In the genomic region with DNA sequence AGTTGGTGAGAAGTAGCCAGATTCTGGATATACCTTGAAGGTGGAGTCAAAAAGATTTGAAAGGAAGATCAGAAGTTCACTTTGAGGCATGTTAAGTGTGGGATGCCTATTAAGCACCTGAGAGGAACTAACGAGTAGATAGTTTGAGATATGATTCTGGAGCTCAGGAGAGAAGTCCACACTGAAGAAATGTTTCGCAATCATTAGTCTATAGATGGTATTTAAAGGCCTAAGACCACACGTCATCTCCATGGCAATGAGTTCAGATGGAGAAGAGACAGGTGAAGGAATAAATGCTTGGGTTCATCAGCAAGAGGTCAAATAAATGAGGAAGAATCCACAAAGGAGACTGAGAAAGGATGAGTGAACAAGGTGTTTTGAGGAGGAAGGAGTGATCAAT, we compare ENCODE assay signal across 38 cellular contexts.
"Had no signal": no experiment of that assay in that cellular context is flagged by ENCODE, and none has a peak within 500 bp of the region (broad histone marks: within the 10 kb centered on the region; RNA-seq: fewer than 3 reads in every experiment).

No MANE protein-coding gene starts in this region.

- H3K36me3 ChIP-seq: adrenal gland, brain microvascular endothelial cell, cardiac muscle cell, colonic mucosa had no signal

- H3K9me3 ChIP-seq: adrenal gland, body of pancreas, colonic mucosa had no signal

- H3K27ac ChIP-seq: adrenal gland, body of pancreas, brain microvascular endothelial cell, cardiac muscle cell, colonic mucosa, VCaP had no signal

- DNase-seq: activated CD4-positive, alpha-beta memory T cell treated with anti-CD3 and anti-CD28 coated beads, Interleukin-2, amount 10 ng/mL, durations not matched to agents 7 days and 5 days; activated CD4-positive, alpha-beta T cell treated with anti-CD3 and anti-CD28 coated beads for 1 hour; activated CD4-positive, alpha-beta T cell treated with anti-CD3 and anti-CD28 coated beads for 36 hours; activated CD4-positive, alpha-beta T cell treated with anti-CD3 and anti-CD28 coated beads for 48 hours; activated CD4-positive, alpha-beta T cell treated with anti-CD3 and anti-CD28 coated beads, Interleukin-2, amount 10 ng/mL, durations not matched to agents 7 days and 5 days; activated CD4-positive, alpha-beta T cell treated with anti-CD3 and anti-CD28 coated beads, Interleukin-2, amount 50 U/mL, for 48 hours; activated CD4-positive, CD25-positive, alpha-beta regulatory T cell; activated CD8-positive, alpha-beta memory T cell treated with anti-CD3 and anti-CD28 coated beads for 24 hours; activated CD8-positive, alpha-beta memory T cell treated with anti-CD3 and anti-CD28 coated beads, Interleukin-2, amount 10 ng/mL, durations not matched to agents 7 days and 5 days; activated CD8-positive, alpha-beta memory T cell treated with anti-CD3 and anti-CD28 coated beads, Interleukin-2, amount 50 U/mL, for 48 hours; activated CD8-positive, alpha-beta T cell treated with anti-CD3 and anti-CD28 coated beads, Interleukin-2, amount 10 ng/mL, durations not matched to agents 7 days and 5 days; activated effector memory CD4-positive, alpha-beta T cell treated with anti-CD3 and anti-CD28 coated beads, Interleukin-2, amount 50 U/mL, for 16 hours; activated gamma-delta T cell treated with Interleukin-2 at 50 U/mL for 16 hours; activated naive CD4-positive, alpha-beta T cell; activated naive CD4-positive, alpha-beta T cell treated with anti-CD3 and anti-CD28 coated beads for 36 hours; activated naive CD4-positive, alpha-beta T cell treated with anti-CD3 and anti-CD28 coated beads, Interleukin-2, amount 50 U/mL, for 16 hours; activated naive CD8-positive, alpha-beta T cell treated with anti-CD3 and anti-CD28 coated beads for 36 hours; activated T-cell treated with anti-CD3 and anti-CD28 coated beads, Interleukin-2, amount 50 U/mL, for 24 hours; activated T-cell treated with anti-CD3 and anti-CD28 coated beads, Interleukin-2, amount 50 U/mL, for 48 hours; adrenal gland; amniotic stem cell; aorta; body of pancreas; brain microvascular endothelial cell; caudate nucleus; cerebellar nuclear complex; colonic mucosa; T-helper 2 cell; T-helper 9 cell had no signal

- ATAC-seq: activated CD4-positive, alpha-beta T cell treated with anti-CD3 and anti-CD28 coated beads for 36 hours; activated CD4-positive, CD25-positive, alpha-beta regulatory T cell treated with anti-CD3 and anti-CD28 coated beads, Interleukin-2, amount 50 U/mL, for 24 hours; activated CD8-positive, alpha-beta memory T cell treated with anti-CD3 and anti-CD28 coated beads, Interleukin-2, amount 10 ng/mL, durations not matched to agents 7 days and 5 days; activated CD8-positive, alpha-beta T cell treated with anti-CD3 and anti-CD28 coated beads, Interleukin-2, amount 10 ng/mL, durations not matched to agents 7 days and 5 days; activated naive CD4-positive, alpha-beta T cell treated with anti-CD3 and anti-CD28 coated beads, Interleukin-2, amount 50 U/mL, for 72 hours; activated T-helper 17 cell treated with anti-CD3 and anti-CD28 coated beads, Interleukin-2, amount 50 U/mL, for 72 hours; body of pancreas; WTC11 had no signal

- H3K27me3 ChIP-seq: adrenal gland, body of pancreas, brain microvascular endothelial cell, colonic mucosa had no signal

- FAIRE-seq: astrocyte, bronchial epithelial cell, TTC549 had no signal

- H3K4me3 ChIP-seq: adrenal gland, body of pancreas, cardiac muscle cell, colonic mucosa had no signal

- H3K4me1 ChIP-seq: adrenal gland, body of pancreas, colonic mucosa had no signal
